17 cellular contexts compared by ENCODE assay signal in the genomic region with DNA sequence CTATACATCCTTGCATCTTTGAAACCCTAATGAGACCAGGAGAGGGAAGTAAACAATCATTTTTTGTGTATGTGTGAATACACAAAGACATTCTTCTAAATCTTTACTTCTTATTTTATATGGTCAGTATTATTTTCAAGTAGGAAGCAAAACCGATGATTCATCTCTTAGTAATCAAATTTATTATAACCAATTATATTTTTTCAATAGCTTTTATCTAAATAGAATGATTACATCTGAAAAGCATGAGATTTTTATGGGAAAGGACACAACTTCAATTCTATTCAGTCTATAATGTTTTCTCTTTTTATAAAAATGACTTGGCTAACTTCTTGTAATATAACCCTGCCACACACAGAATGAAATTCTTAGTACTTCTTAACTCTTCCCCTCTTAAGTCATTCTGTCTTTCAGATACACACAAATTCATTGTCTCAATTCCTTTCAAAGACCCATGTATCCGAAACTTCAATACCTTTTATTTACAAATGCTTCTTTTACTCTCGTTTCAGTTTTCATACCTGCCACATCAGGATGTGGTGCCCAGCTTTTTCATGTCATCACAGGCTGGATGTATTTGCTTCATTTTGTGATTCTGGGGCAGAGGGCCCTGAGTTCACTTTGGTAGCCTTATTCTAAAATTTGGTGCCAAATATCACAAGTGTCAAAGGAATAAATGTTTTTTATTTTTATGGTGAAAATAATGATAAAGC.
DNase-seq lines count a peak whose midpoint lies in the region; ATAC-seq and TF ChIP-seq lines count a peak whose summit lies in the region.
"Had no signal": no experiment of that assay in that cellular context is flagged by ENCODE, and none has a peak within 500 bp of the region (broad histone marks: within the 10 kb centered on the region; RNA-seq: fewer than 3 reads in every experiment).

No MANE protein-coding gene starts in this region.

- H3K4me3 ChIP-seq in MM.1S (ENCODE audit: low read length) (no peak overlapping the region), SK-N-SH (ENCODE audit: low read depth in 2 of 2, low read length in 1 of 2) (no peak overlapping the region), fibroblast of mammary gland (ENCODE audit: control insufficient read depth, low read depth, low read length) (no peak overlapping the region), HAP-1 (no peak overlapping the region)
- H3K4me3 ChIP-seq: BLaER1, GM12878 had no signal

- CTCF ChIA-PET in SK-N-SH (lab: Yijun Ruan, JAX) = interaction anchor here (1.0 kb wide), 1 partner anchor 17 kb away, joined by 3 read pairs; no protein-coding TSS in a partner anchor

- H2AFZ ChIP-seq in MM.1S (ENCODE audit: low read length) = no peak overlapping the region
- H2AFZ ChIP-seq in SK-N-SH (ENCODE audit: low read depth) = 0 out of 2 replicates have a peak overlapping the region, but pooled peaks have one; percentile 29

- no peaks in the 10 kb centered on the region for H3K27me3 ChIP-seq in MM.1S (replicated peaks; ENCODE audit: insufficient read depth, low read length)
- no peaks in the 10 kb centered on the region for H3K27me3 ChIP-seq in SK-N-SH (ENCODE audit: insufficient read depth)
- no peaks in the 10 kb centered on the region for H3K27me3 ChIP-seq in HAP-1 (ENCODE audit: low read depth)
- H3K27me3 ChIP-seq: BLaER1 had no signal

- H3F3A ChIP-seq in MM.1S (ENCODE audit: insufficient read depth, low read length) (peaks cover 5% of the 10 kb centered on the region; the same call in 1 of the 2 replicates), SK-N-SH (replicated peaks; ENCODE audit: insufficient read depth) (no peaks in the 10 kb centered on the region)

- no peak for TF ChIP-seq EP300 in SK-N-SH (IDR thresholded peaks at IDR 0.05; ENCODE audit: borderline replicate concordance in 1 of 2, low read depth in 1 of 2, low read length in 1 of 2)

- H4K20me1 ChIP-seq in MM.1S (ENCODE audit: insufficient read depth, low read length) (no peaks in the 10 kb centered on the region), SK-N-SH (ENCODE audit: insufficient read depth) (no peaks in the 10 kb centered on the region)
- H4K20me1 ChIP-seq: BLaER1 had no signal

- H3K9ac ChIP-seq in MM.1S (ENCODE audit: low read length) (no peak overlapping the region), SK-N-SH (no peak overlapping the region)
- H3K9ac ChIP-seq: BLaER1 had no signal

- no peaks in the 10 kb centered on the region for H3K9me3 ChIP-seq in MM.1S (replicated peaks; ENCODE audit: insufficient read depth, low read length)
- no peaks in the 10 kb centered on the region for H3K9me3 ChIP-seq in SK-N-SH
- no peaks in the 10 kb centered on the region for H3K9me3 ChIP-seq in HAP-1
- H3K9me3 ChIP-seq: BLaER1 had no signal

- in situ Hi-C loops in HAP-1 (cut with MboI; ENCODE audit: low sequenced_read_pairs) = no loop called here

- H3K4me1 ChIP-seq in MM.1S (ENCODE audit: low read length) (peaks cover 11% of the 10 kb centered on the region; the same call in 1 of the 2 replicates), SK-N-SH (ENCODE audit: control insufficient read depth in 1 of 2, insufficient read depth in 2 of 2, low read depth in 1 of 2, low read length in 1 of 2) (no peaks in the 10 kb centered on the region), HAP-1 (no peaks in the 10 kb centered on the region)
- H3K4me1 ChIP-seq: BLaER1 had no signal

- DNase-seq in COLO829 (ENCODE audit: low spot score) (peak; percentile 35), MM.1S (peak; percentile 73), SK-N-SH (no peak), fibroblast of mammary gland (ENCODE audit: low read depth) (peak; percentile 23), NCI-H69 (lab: John Stamatoyannopoulos, UW) (no peak), HAP-1 (ENCODE audit: low spot score in 2 of 2) (no peak), DMS53 (lab: John Stamatoyannopoulos, UW) (no peak)
- DNase-seq: 8988T; AML-193; CD8-positive, alpha-beta memory T cell; GOT3; H9; HFFc6 had no signal

- POLR2A ChIA-PET in SK-N-SH (lab: Yijun Ruan, JAX) = no interaction called here

- peak overlapping the region; percentile 7; the same call in 1 of the 2 replicates for H3K27ac ChIP-seq in MM.1S (ENCODE audit: low read length)
- no peak overlapping the region for H3K27ac ChIP-seq in SK-N-SH (ENCODE audit: low read depth in 2 of 2, low read length in 1 of 2)
- H3K27ac ChIP-seq: BLaER1, HL-60 had no signal

- TF ChIP-seq CTCF in MM.1S (IDR thresholded peaks at IDR 0.05; ENCODE audit: low read length) = no peak
- TF ChIP-seq CTCF in SK-N-SH (IDR thresholded peaks at IDR 0.05) = no peak
- no peak for TF ChIP-seq CTCF in fibroblast of mammary gland (conservative IDR thresholded peaks at IDR 0.05; ENCODE audit: control insufficient read depth, insufficient read depth, low read depth, low read length)

- H3K36me3 ChIP-seq in MM.1S (replicated peaks; ENCODE audit: insufficient read depth, low read length) (no peaks in the 10 kb centered on the region), SK-N-SH (replicated peaks in 1 of 2; ENCODE audit: control insufficient read depth in 1 of 2, insufficient read depth in 2 of 2, low read length in 1 of 2) (no peaks in the 10 kb centered on the region), HAP-1 (replicated peaks) (no peaks in the 10 kb centered on the region)
- H3K36me3 ChIP-seq: BLaER1 had no signal

- 40% methylated on average over 3 of the region's 3 CpGs for WGBS in SK-N-SH (ENCODE audit: low lambda C conversion rate)

- no peak for TF ChIP-seq RAD21 in SK-N-SH (IDR thresholded peaks at IDR 0.05; ENCODE audit: low read length)

- ATAC-seq in HG03108 (IDR thresholded peaks at IDR 0.05; ENCODE audit: unreplicated experiment) = no peak
- ATAC-seq: GM12878 had no signal

- H3K9me2 ChIP-seq in MM.1S (replicated peaks; ENCODE audit: insufficient read depth, low read length) (no peaks in the 10 kb centered on the region), SK-N-SH (no peaks in the 10 kb centered on the region)

- H3K79me2 ChIP-seq in MM.1S (ENCODE audit: low read length) (no peaks in the 10 kb centered on the region), SK-N-SH (ENCODE audit: insufficient read depth) (no peaks in the 10 kb centered on the region)

- H3K4me2 ChIP-seq in MM.1S (ENCODE audit: low read depth, low read length) (peak overlapping the region; percentile 3; the same call in 1 of the 2 replicates), SK-N-SH (no peak overlapping the region)
- H3K4me2 ChIP-seq: BLaER1 had no signal

TF ChIP-seq in SK-N-SH, 30 proteins besides CTCF, POLR2A, EP300 and RAD21:
- TF ChIP-seq, protein P1, sequence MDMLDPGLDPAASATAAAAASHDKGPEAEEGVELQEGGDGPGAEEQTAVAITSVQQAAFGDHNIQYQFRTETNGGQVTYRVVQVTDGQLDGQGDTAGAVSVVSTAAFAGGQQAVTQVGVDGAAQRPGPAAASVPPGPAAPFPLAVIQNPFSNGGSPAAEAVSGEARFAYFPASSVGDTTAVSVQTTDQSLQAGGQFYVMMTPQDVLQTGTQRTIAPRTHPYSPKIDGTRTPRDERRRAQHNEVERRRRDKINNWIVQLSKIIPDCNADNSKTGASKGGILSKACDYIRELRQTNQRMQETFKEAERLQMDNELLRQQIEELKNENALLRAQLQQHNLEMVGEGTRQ (IDR thresholded peaks at IDR 0.05; ENCODE audit: borderline replicate concordance, low read depth, low read length) = no peak
- TF ChIP-seq GABPA (IDR thresholded peaks at IDR 0.05; ENCODE audit: low read depth) (no peak), SMC3 (IDR thresholded peaks at IDR 0.05; ENCODE audit: low read depth, low read length) (no peak), TCF12 (IDR thresholded peaks at IDR 0.05) (no peak), GATA2 (CRISPR knock-in tag; IDR thresholded peaks at IDR 0.05) (no peak), FOXJ3 (CRISPR knock-in tag; IDR thresholded peaks at IDR 0.05) (no peak), ELF1 (IDR thresholded peaks at IDR 0.05) (no peak)
- TF ChIP-seq, protein P2, sequence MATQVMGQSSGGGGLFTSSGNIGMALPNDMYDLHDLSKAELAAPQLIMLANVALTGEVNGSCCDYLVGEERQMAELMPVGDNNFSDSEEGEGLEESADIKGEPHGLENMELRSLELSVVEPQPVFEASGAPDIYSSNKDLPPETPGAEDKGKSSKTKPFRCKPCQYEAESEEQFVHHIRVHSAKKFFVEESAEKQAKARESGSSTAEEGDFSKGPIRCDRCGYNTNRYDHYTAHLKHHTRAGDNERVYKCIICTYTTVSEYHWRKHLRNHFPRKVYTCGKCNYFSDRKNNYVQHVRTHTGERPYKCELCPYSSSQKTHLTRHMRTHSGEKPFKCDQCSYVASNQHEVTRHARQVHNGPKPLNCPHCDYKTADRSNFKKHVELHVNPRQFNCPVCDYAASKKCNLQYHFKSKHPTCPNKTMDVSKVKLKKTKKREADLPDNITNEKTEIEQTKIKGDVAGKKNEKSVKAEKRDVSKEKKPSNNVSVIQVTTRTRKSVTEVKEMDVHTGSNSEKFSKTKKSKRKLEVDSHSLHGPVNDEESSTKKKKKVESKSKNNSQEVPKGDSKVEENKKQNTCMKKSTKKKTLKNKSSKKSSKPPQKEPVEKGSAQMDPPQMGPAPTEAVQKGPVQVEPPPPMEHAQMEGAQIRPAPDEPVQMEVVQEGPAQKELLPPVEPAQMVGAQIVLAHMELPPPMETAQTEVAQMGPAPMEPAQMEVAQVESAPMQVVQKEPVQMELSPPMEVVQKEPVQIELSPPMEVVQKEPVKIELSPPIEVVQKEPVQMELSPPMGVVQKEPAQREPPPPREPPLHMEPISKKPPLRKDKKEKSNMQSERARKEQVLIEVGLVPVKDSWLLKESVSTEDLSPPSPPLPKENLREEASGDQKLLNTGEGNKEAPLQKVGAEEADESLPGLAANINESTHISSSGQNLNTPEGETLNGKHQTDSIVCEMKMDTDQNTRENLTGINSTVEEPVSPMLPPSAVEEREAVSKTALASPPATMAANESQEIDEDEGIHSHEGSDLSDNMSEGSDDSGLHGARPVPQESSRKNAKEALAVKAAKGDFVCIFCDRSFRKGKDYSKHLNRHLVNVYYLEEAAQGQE (IDR thresholded peaks at IDR 0.05; ENCODE audit: low read depth, low read length) = no peak
TF ChIP-seq in SK-N-SH: peak in this region for 0.

Comparison
In these comparisons a context has a peak if more than half of its experiments do, and no peak if none do; other contexts are left out.
1. DNase-seq: peak in COLO829 (single experiment), MM.1S (single experiment) and fibroblast of mammary gland (single experiment); none in SK-N-SH (single experiment), NCI-H69 (single experiment), HAP-1 (0 of 2) and DMS53 (single experiment).